Comparison of ENCODE assay signal across 14 cellular contexts in genomic region chr6:158366363-158366762, GRCh38.
"Had no signal": no experiment of that assay in that cellular context is flagged by ENCODE, and none has a peak within 500 bp of the region (broad histone marks: within the 10 kb centered on the region; RNA-seq: fewer than 3 reads in every experiment).

No MANE protein-coding gene starts in this region.

- H3K4me1 ChIP-seq: uterus had no signal

- H3K4me3 Mint-ChIP-seq: activated naive CD4-positive, alpha-beta T cell treated with anti-CD3 and anti-CD28 coated beads, Interleukin-2, amount 50 U/mL, for 24 hours; activated T-cell treated with anti-CD3 and anti-CD28 coated beads, Interleukin-2, amount 50 U/mL, for 4 hours; nephron had no signal

- H3K9me3 Mint-ChIP-seq: activated naive CD4-positive, alpha-beta T cell treated with anti-CD3 and anti-CD28 coated beads, Interleukin-2, amount 50 U/mL, for 24 hours; activated T-cell treated with anti-CD3 and anti-CD28 coated beads, Interleukin-2, amount 50 U/mL, for 4 hours had no signal

- H3K27me3 ChIP-seq: adrenal gland, right atrium auricular region, tibial artery, uterus had no signal

- ATAC-seq: activated T-cell treated with anti-CD3 and anti-CD28 coated beads, Interleukin-2, amount 50 U/mL, for 4 hours had no signal

- H3K36me3 ChIP-seq: adrenal gland, right atrium auricular region, tibial artery, uterus had no signal

- H3K9me3 ChIP-seq: adrenal gland, right atrium auricular region, tibial artery, uterus had no signal

- H3K4me3 ChIP-seq: adrenal gland, right atrium auricular region, tibial artery, uterus had no signal

- H3K27ac ChIP-seq: adrenal gland, right atrium auricular region, tibial artery, uterus had no signal

- DNase-seq: activated CD4-positive, alpha-beta T cell treated with anti-CD3 and anti-CD28 coated beads, Interleukin-2, amount 50 U/mL, for 48 hours; activated CD4-positive, CD25-positive, alpha-beta regulatory T cell treated with anti-CD3 and anti-CD28 coated beads, Interleukin-2, amount 50 U/mL, for 72 hours; activated effector memory CD4-positive, alpha-beta T cell treated with anti-CD3 and anti-CD28 coated beads, Interleukin-2, amount 50 U/mL, for 16 hours; activated T-cell treated with anti-CD3 and anti-CD28 coated beads, Interleukin-2, amount 50 U/mL, for 4 hours; adrenal gland; kidney glomerular epithelial cell; nucleus accumbens; stimulated activated CD4-positive, alpha-beta T cell treated with anti-CD3 and anti-CD28 coated beads, Interleukin-4, amount 100 ng/mL, for 1 hour; stimulated activated naive CD4-positive, alpha-beta T cell; tibial artery; uterus had no signal

- H3K27ac Mint-ChIP-seq: activated naive CD4-positive, alpha-beta T cell treated with anti-CD3 and anti-CD28 coated beads, Interleukin-2, amount 50 U/mL, for 24 hours had no signal

- H3K27me3 Mint-ChIP-seq: activated naive CD4-positive, alpha-beta T cell treated with anti-CD3 and anti-CD28 coated beads, Interleukin-2, amount 50 U/mL, for 24 hours had no signal
